ENCODE assay signal across 15 cellular contexts in genomic region chr13:108595416-108596257, GRCh38.
DNase-seq lines count a peak whose midpoint lies in the region; TF ChIP-seq lines count a peak whose summit lies in the region.
"Had no signal": no experiment of that assay in that cellular context is flagged by ENCODE, and none has a peak within 500 bp of the region (broad histone marks: within the 10 kb centered on the region; RNA-seq: fewer than 3 reads in every experiment).

No MANE protein-coding gene starts in this region.

- no peak for TF ChIP-seq CTCF in nephron progenitor cell (IDR thresholded peaks at IDR 0.05)

- peaks cover 17% of the 10 kb centered on the region for H3K27me3 Mint-ChIP-seq in nephron progenitor cell (ENCODE audit: low read depth, poor library complexity)
- H3K27me3 Mint-ChIP-seq: activated naive CD8-positive, alpha-beta T cell treated with anti-CD3 and anti-CD28 coated beads, Interleukin-2, amount 10 ng/mL, durations not matched to agents 7 days and 5 days had no signal

- peak overlapping the region; percentile 39 for H3K27ac Mint-ChIP-seq in nephron progenitor cell
- H3K27ac Mint-ChIP-seq: activated naive CD8-positive, alpha-beta T cell treated with anti-CD3 and anti-CD28 coated beads, Interleukin-2, amount 10 ng/mL, durations not matched to agents 7 days and 5 days; progenitor cell of endocrine pancreas; T-helper 2 cell treated with Interferon-gamma antibody and Interleukin-4, amounts not matched to agents 5 μg/mL and 100 μg/mL, for 36 hours had no signal

- no peaks in the 10 kb centered on the region for H3K9me3 Mint-ChIP-seq in nephron progenitor cell
- H3K9me3 Mint-ChIP-seq: activated naive CD8-positive, alpha-beta T cell treated with anti-CD3 and anti-CD28 coated beads, Interleukin-2, amount 10 ng/mL, durations not matched to agents 7 days and 5 days; T-helper 2 cell treated with Interferon-gamma antibody and Interleukin-4, amounts not matched to agents 5 μg/mL and 100 μg/mL, for 36 hours had no signal

- peak; percentile 7 for DNase-seq in NCI-H1694 treated with DMSO at 0.1 percent for 48 hours (lab: John Stamatoyannopoulos, UW)
- no peak for DNase-seq in NCI-H1694 (lab: John Stamatoyannopoulos, UW)
- peak; percentile 14 for DNase-seq in NCI-H1105 (lab: John Stamatoyannopoulos, UW)
- DNase-seq in astrocyte of the hippocampus (ENCODE audit: low read depth, low spot score), result peak; percentile 54
- peak; percentile 6 for DNase-seq in nephron progenitor cell
- DNase-seq in GDM1 (lab: John Stamatoyannopoulos, UW), result no peak
- no peak for DNase-seq in activated CD4-positive, CD25-positive, alpha-beta regulatory T cell (lab: John Stamatoyannopoulos, UW)
- DNase-seq in GOT3 (lab: John Stamatoyannopoulos, UW), result no peak
- DNase-seq: activated naive CD8-positive, alpha-beta T cell treated with anti-CD3 and anti-CD28 coated beads, Interleukin-2, amount 10 ng/mL, durations not matched to agents 7 days and 5 days; cerebellar nuclear complex; DND-41; kidney glomerular epithelial cell; NK-92 treated with Interleukin-12 subunit alpha and Interleukin-12 subunit beta, amount 100 ng/mL, for 24 hours had no signal

- peak overlapping the region; percentile 66 for H3K4me3 Mint-ChIP-seq in nephron progenitor cell
- H3K4me3 Mint-ChIP-seq: activated naive CD8-positive, alpha-beta T cell treated with anti-CD3 and anti-CD28 coated beads, Interleukin-2, amount 10 ng/mL, durations not matched to agents 7 days and 5 days; T-helper 2 cell treated with Interferon-gamma antibody and Interleukin-4, amounts not matched to agents 5 μg/mL and 100 μg/mL, for 36 hours had no signal

- no peaks in the 10 kb centered on the region for H3K36me3 Mint-ChIP-seq in nephron progenitor cell (ENCODE audit: low read depth)
- H3K36me3 Mint-ChIP-seq: activated naive CD8-positive, alpha-beta T cell treated with anti-CD3 and anti-CD28 coated beads, Interleukin-2, amount 10 ng/mL, durations not matched to agents 7 days and 5 days had no signal

- peaks cover 23% of the 10 kb centered on the region for H3K4me1 Mint-ChIP-seq in nephron progenitor cell
- H3K4me1 Mint-ChIP-seq: activated naive CD8-positive, alpha-beta T cell treated with anti-CD3 and anti-CD28 coated beads, Interleukin-2, amount 10 ng/mL, durations not matched to agents 7 days and 5 days had no signal

Comparison
In these comparisons a context has a peak if more than half of its experiments do, and no peak if none do; other contexts are left out.
1. DNase-seq: peak in NCI-H1694 treated with DMSO at 0.1 percent for 48 hours (single experiment), NCI-H1105 (single experiment), astrocyte of the hippocampus (single experiment) and nephron progenitor cell (single experiment); none in NCI-H1694 (single experiment), GDM1 (single experiment), activated CD4-positive, CD25-positive, alpha-beta regulatory T cell (0 of 4) and GOT3 (single experiment).